6 cellular contexts compared by ENCODE assay signal in genomic region chr2:102927854-102928267, GRCh38.
"Had no signal": no experiment of that assay in that cellular context is flagged by ENCODE, and none has a peak within 500 bp of the region (broad histone marks: within the 10 kb centered on the region; RNA-seq: fewer than 3 reads in every experiment).

No MANE protein-coding gene starts in this region.

- DNase-seq: GM23248, GOT3, H7, HCEC 1CT, IMR-90 had no signal

- H3K27ac ChIP-seq: GM23248 had no signal

- H3K9ac ChIP-seq: GM23248 had no signal

- ATAC-seq: K562 had no signal

- H3K4me3 ChIP-seq: GM23248, K562 had no signal
